1 cellular context compared by ENCODE assay signal in the genomic region with DNA sequence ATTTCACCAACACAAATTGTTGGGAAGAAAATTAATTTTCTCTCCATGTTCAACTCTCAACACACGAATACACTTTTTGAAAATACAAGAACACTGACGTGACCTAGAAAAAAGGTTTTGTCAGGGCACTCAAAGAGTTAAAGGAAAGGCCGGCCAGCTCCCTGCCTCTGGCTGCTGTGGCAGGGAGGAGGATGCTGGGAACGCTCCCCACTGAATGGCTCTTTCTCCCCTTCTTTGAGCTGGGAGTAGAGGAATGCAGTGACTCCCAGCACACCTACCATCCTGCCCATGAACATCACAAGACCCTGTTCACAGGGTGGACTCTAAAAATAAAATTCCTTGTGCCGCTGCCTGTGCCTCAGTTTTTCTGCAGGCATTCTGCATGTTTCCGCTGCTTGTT.
TF ChIP-seq lines count a peak whose summit lies in the region.

No MANE protein-coding gene starts in this region.

TF ChIP-seq in WTC11, 78 proteins besides CTCF, POLR2A, EP300 and RAD21 (continued from another document):
- no peak for TF ChIP-seq USF1 (CRISPR knock-in tag; IDR thresholded peaks at IDR 0.05)
- no peak for TF ChIP-seq ZNF423 (CRISPR knock-in tag; IDR thresholded peaks at IDR 0.05)
- no peak for TF ChIP-seq E2F1 (CRISPR knock-in tag; IDR thresholded peaks at IDR 0.05)
- TF ChIP-seq, protein P1, sequence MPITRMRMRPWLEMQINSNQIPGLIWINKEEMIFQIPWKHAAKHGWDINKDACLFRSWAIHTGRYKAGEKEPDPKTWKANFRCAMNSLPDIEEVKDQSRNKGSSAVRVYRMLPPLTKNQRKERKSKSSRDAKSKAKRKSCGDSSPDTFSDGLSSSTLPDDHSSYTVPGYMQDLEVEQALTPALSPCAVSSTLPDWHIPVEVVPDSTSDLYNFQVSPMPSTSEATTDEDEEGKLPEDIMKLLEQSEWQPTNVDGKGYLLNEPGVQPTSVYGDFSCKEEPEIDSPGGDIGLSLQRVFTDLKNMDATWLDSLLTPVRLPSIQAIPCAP (CRISPR knock-in tag; IDR thresholded peaks at IDR 0.05) = no peak
- no peak for TF ChIP-seq ELF4 (CRISPR knock-in tag; IDR thresholded peaks at IDR 0.05; ENCODE audit: low read depth)
- TF ChIP-seq AR (CRISPR knock-in tag; IDR thresholded peaks at IDR 0.05) = no peak
- no peak for TF ChIP-seq NR3C1 (CRISPR knock-in tag; conservative IDR thresholded peaks at IDR 0.05; ENCODE audit: low read depth)
